22 cellular contexts compared by ENCODE assay signal in genomic region chr4:99845179-99845578, GRCh38. TPM values are rescaled to one million over a fixed set of nuclear protein-coding genes. Genes with fewer than 3 reads are reported as not detected.
DNase-seq lines count a peak whose midpoint lies in the region; ATAC-seq and TF ChIP-seq lines count a peak whose summit lies in the region.
"Had no signal": no experiment of that assay in that cellular context is flagged by ENCODE, and none has a peak within 500 bp of the region (broad histone marks: within the 10 kb centered on the region; RNA-seq: fewer than 3 reads in every experiment).

No MANE protein-coding gene starts in this region.

- H3K36me3 Mint-ChIP-seq in CD14-positive monocyte (peaks cover 64 to 69% of the 10 kb centered on the region in 2 donors), T-helper 17 cell (ENCODE audit: low read depth) (peaks cover 9% of the 10 kb centered on the region)
- peaks cover 28 to 32% of the 10 kb centered on the region in 2 donors for H3K36me3 Mint-ChIP-seq in CD4-positive, alpha-beta memory T cell
- peaks cover 2% of the 10 kb centered on the region for H3K36me3 Mint-ChIP-seq in central memory CD8-positive, alpha-beta T cell (ENCODE audit: insufficient read depth)

- no peak for TF ChIP-seq CTCF in CD14-positive monocyte (IDR thresholded peaks at IDR 0.05)

- DNase-seq in CD14-positive monocyte (ENCODE audit: low spot score) (no peak), T-helper 17 cell (no peak)
- DNase-seq in CD4-positive, alpha-beta memory T cell: no peak
- no peak for DNase-seq in central memory CD8-positive, alpha-beta T cell (ENCODE audit: low spot score in 2 of 2)
- DNase-seq: activated CD4-positive, alpha-beta T cell treated with anti-CD3 and anti-CD28 coated beads for 4 hours; aorta; endodermal cell; GM23248; heart right ventricle; Karpas-422; NCI-H1092; NCI-H2107; NCI-H524 treated with DMSO at 0.1 percent for 48 hours; PC-3; SIG-M5; stimulated activated CD4-positive, alpha-beta T cell treated with anti-CD3 and anti-CD28 coated beads, Interleukin-4, amount 100 ng/mL, for 24 hours had no signal

- peak overlapping the region in 5 of 7 donors; percentile 56 to 92 (median 75) for H3K27ac Mint-ChIP-seq in CD14-positive monocyte
- peak overlapping the region; percentile 77 to 97 (median 91) for H3K27ac Mint-ChIP-seq in CD4-positive, alpha-beta memory T cell
- H3K27ac Mint-ChIP-seq in T-helper 17 cell: peak overlapping the region; percentile 94
- H3K27ac Mint-ChIP-seq in central memory CD8-positive, alpha-beta T cell (ENCODE audit: low read depth): peak overlapping the region; percentile 71
- H3K27ac Mint-ChIP-seq: endodermal cell had no signal

- H3K36me3 ChIP-seq in CD4-positive, alpha-beta memory T cell (ENCODE audit: insufficient read depth, low read length): no peaks in the 10 kb centered on the region
- H3K36me3 ChIP-seq: suprapubic skin, vagina had no signal

- no peak overlapping the region for H3K4me3 ChIP-seq in CD4-positive, alpha-beta memory T cell (ENCODE audit: low read length in 2 of 2)
- H3K4me3 ChIP-seq: GM23248, heart right ventricle, suprapubic skin, vagina had no signal

- peaks cover 50% of the 10 kb centered on the region for H3K4me1 ChIP-seq in CD4-positive, alpha-beta memory T cell (ENCODE audit: insufficient read depth, low read length)
- H3K4me1 ChIP-seq: suprapubic skin, vagina had no signal

- CTCF ChIA-PET in CD4-positive, alpha-beta memory T cell (lab: Charles Lee; ENCODE audit: partially characterized antibody): interaction anchor here (0.6 to 4.7 kb wide), 3 partner anchors 35 to 285 kb away, joined by 3 to 37 read pairs (median 3); no protein-coding TSS in a partner anchor

- intact Hi-C loops in CD14-positive monocyte (cut with micrococcal nuclease): no loop called here
- intact Hi-C loops in CD4-positive, alpha-beta memory T cell (cut with micrococcal nuclease): loop anchor here (2.0 to 5.0 kb wide), 2 partner anchors 16 to 47 kb away; partner anchors contain the start of gene LAMTOR3

- no peaks in the 10 kb centered on the region for H3K9me3 ChIP-seq in CD4-positive, alpha-beta memory T cell (ENCODE audit: control insufficient read depth in 1 of 2, low read length in 2 of 2)
- H3K9me3 ChIP-seq in T-helper 17 cell (ENCODE audit: control insufficient read depth, low read length, poor library complexity, severe bottlenecking): no peaks in the 10 kb centered on the region
- H3K9me3 ChIP-seq: heart right ventricle, suprapubic skin, vagina had no signal

- POLR2A ChIA-PET in CD4-positive, alpha-beta memory T cell (lab: Charles Lee; ENCODE audit: partially characterized antibody): interaction anchor here (1.2 to 3.9 kb wide), 4 partner anchors 28 to 105 kb away, joined by 4 to 41 read pairs (median 11); partner anchors contain the start of genes DAPP1, DNAJB14, H2AZ1 and LAMTOR3

- H3K27me3 ChIP-seq in CD4-positive, alpha-beta memory T cell (ENCODE audit: insufficient read depth, low read length): no peaks in the 10 kb centered on the region
- H3K27me3 ChIP-seq: heart right ventricle, suprapubic skin, vagina had no signal

- H3K9me3 Mint-ChIP-seq in CD14-positive monocyte: peaks cover 0 to 2% (median 0%) of the 10 kb centered on the region in 7 donors
- no peaks in the 10 kb centered on the region for H3K9me3 Mint-ChIP-seq in CD4-positive, alpha-beta memory T cell
- H3K9me3 Mint-ChIP-seq in central memory CD8-positive, alpha-beta T cell: no peaks in the 10 kb centered on the region
- H3K9me3 Mint-ChIP-seq: endodermal cell had no signal

- ATAC-seq in T-helper 17 cell: no peak
- ATAC-seq in central memory CD8-positive, alpha-beta T cell (replicated peaks; ENCODE audit: extremely low read depth, poor library complexity, severe bottlenecking): no peak
- no peak for ATAC-seq in GM18868 (IDR thresholded peaks at IDR 0.05; ENCODE audit: unreplicated experiment)
- no peak for ATAC-seq in GM19351 (IDR thresholded peaks at IDR 0.05; ENCODE audit: unreplicated experiment)
- ATAC-seq in GM21825 (IDR thresholded peaks at IDR 0.05; ENCODE audit: unreplicated experiment): no peak
- ATAC-seq: heart right ventricle, PC-3 had no signal

- H3K4me1 Mint-ChIP-seq in CD14-positive monocyte: peaks cover 55% of the 10 kb centered on the region
- peaks cover 32 to 61% (median 43%) of the 10 kb centered on the region in 4 donors for H3K4me1 Mint-ChIP-seq in CD4-positive, alpha-beta memory T cell
- peaks cover 35% of the 10 kb centered on the region for H3K4me1 Mint-ChIP-seq in T-helper 17 cell
- H3K4me1 Mint-ChIP-seq in central memory CD8-positive, alpha-beta T cell: no peaks in the 10 kb centered on the region
- H3K4me1 Mint-ChIP-seq: endodermal cell had no signal

- peak overlapping the region; percentile 34 for H3K27ac ChIP-seq in CD4-positive, alpha-beta memory T cell (ENCODE audit: low read depth, low read length)
- H3K27ac ChIP-seq: GM23248, suprapubic skin, vagina had no signal

- H3K27me3 Mint-ChIP-seq in CD14-positive monocyte (ENCODE audit: low read depth in 3 of 3): no peaks in the 10 kb centered on the region
- no peaks in the 10 kb centered on the region for H3K27me3 Mint-ChIP-seq in CD4-positive, alpha-beta memory T cell
- no peaks in the 10 kb centered on the region for H3K27me3 Mint-ChIP-seq in T-helper 17 cell
- no peaks in the 10 kb centered on the region for H3K27me3 Mint-ChIP-seq in central memory CD8-positive, alpha-beta T cell

- no peak overlapping the region for H3K4me3 Mint-ChIP-seq in CD14-positive monocyte
- H3K4me3 Mint-ChIP-seq in CD4-positive, alpha-beta memory T cell: peak overlapping the region in 3 of 8 donors; percentile 66 to 74 (median 72)
- H3K4me3 Mint-ChIP-seq in T-helper 17 cell: no peak overlapping the region
- H3K4me3 Mint-ChIP-seq in central memory CD8-positive, alpha-beta T cell: no peak overlapping the region
- H3K4me3 Mint-ChIP-seq: endodermal cell had no signal

RNA-seq across cellular contexts. Expression of gene DAPP1, which starts 28.6 kb away (rescaled TPM):
- 100 to 1,000 TPM in 1 of 2 donors, 10 to 100 TPM in 1; 87.2 to 125 TPM for polyA plus RNA-seq in CD14-positive monocyte
- total RNA-seq in CD4-positive, alpha-beta memory T cell: 10 to 100 TPM; 21.3 to 23.0 TPM
- 10 to 100 TPM; 16.8 to 27.7 TPM for polyA plus RNA-seq in CD4-positive, alpha-beta memory T cell
- 10 to 100 TPM; 24.5 to 50.4 TPM for total RNA-seq in T-helper 17 cell
- total RNA-seq: endodermal cell, fibroblast of lung, GM23248 had no signal
- polyA plus RNA-seq: fibroblast of lung, GM23248 had no signal

RNA-seq across cellular contexts. Expression of gene LAMTOR3, which starts 49.0 kb away (rescaled TPM):
- 10 to 100 TPM; 62.5 to 83.3 TPM for polyA plus RNA-seq in CD14-positive monocyte
- 10 to 100 TPM; 24.2 to 27.0 TPM for total RNA-seq in CD4-positive, alpha-beta memory T cell
- 10 to 100 TPM; 29.0 to 45.6 TPM for polyA plus RNA-seq in CD4-positive, alpha-beta memory T cell
- total RNA-seq in T-helper 17 cell: 10 to 100 TPM; 17.9 to 22.4 TPM
